In the genomic region with DNA sequence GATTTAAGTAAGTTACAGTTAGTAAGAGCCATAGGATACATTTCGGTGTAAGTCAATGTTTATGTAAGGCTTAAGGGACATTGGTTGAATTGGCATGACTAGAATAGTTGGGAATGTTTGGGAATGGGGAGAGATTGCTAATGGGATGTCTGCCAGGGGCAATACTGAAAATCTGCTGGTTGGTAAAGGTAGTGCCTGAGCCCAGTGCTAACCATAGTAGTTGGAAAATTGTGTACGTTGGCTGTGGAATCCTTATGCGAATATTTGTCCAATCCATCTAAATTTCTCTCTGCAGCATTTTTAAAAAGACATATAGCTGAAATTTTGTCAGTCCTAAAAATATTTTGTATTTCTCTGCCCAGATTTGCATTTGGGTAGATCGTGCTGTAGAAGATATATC, we compare ENCODE assay signal across 11 cellular contexts. TPM values are rescaled to one million over a fixed set of nuclear protein-coding genes. Genes with fewer than 3 reads are reported as not detected.
DNase-seq lines count a peak whose midpoint lies in the region; ATAC-seq and TF ChIP-seq lines count a peak whose summit lies in the region.
"Not testable (repeated sequence)": the region's sequence is repeated elsewhere in the genome, so short reads cannot be mapped to it uniquely, and the experiment has no call there.
"Had no signal": no experiment of that assay in that cellular context is flagged by ENCODE, and none has a peak within 500 bp of the region (broad histone marks: within the 10 kb centered on the region; RNA-seq: fewer than 3 reads in every experiment).

No MANE protein-coding gene starts in this region.

- H4K8ac ChIP-seq in IMR-90 (ENCODE audit: low read depth in 2 of 2, low read length in 2 of 2); trophoblast cell (ENCODE audit: low read depth, low read length): not testable (repeated sequence)

- ATAC-seq in IMR-90 (ENCODE audit: low read depth); T-cell (replicated peaks in 1 of 4); activated naive CD8-positive, alpha-beta T cell treated with anti-CD3 and anti-CD28 coated beads, Interleukin-2, amount 50 U/mL, for 24 hours: not testable (repeated sequence)

- not testable (repeated sequence) for H3K9ac ChIP-seq in IMR-90 (ENCODE audit: low read depth, low read length); trophoblast cell (ENCODE audit: low read length)

- not testable (repeated sequence) for TF ChIP-seq CTCF in IMR-90 (conservative IDR thresholded peaks at IDR 0.05; ENCODE audit: low read depth, low read length); epithelial cell of esophagus (IDR thresholded peaks at IDR 0.05; ENCODE audit: insufficient read depth, low read depth, low read length, missing control alignments)

- H3K4me1 ChIP-seq in IMR-90 (ENCODE audit: control insufficient read depth, insufficient read depth, low read length); trophoblast cell (ENCODE audit: control insufficient read depth in 1 of 2, insufficient read depth in 2 of 2, low read length in 2 of 2): not testable (repeated sequence)

- POLR2A ChIA-PET in IMR-90 (lab: Charles Lee; ENCODE audit: unreplicated experiment); T-cell (lab: Charles Lee): not testable (repeated sequence)

- not testable (repeated sequence) for H3K9me3 Mint-ChIP-seq in T-cell; activated naive CD4-positive, alpha-beta T cell treated with anti-CD3 and anti-CD28 coated beads for 36 hours; activated naive CD8-positive, alpha-beta T cell treated with anti-CD3 and anti-CD28 coated beads, Interleukin-2, amount 50 U/mL, for 24 hours

- not testable (repeated sequence) for H4K12ac ChIP-seq in trophoblast cell (ENCODE audit: low read depth, low read length)

- not testable (repeated sequence) for H3K36me3 Mint-ChIP-seq in T-cell; activated naive CD4-positive, alpha-beta T cell treated with anti-CD3 and anti-CD28 coated beads for 36 hours (ENCODE audit: low read depth); activated naive CD8-positive, alpha-beta T cell treated with anti-CD3 and anti-CD28 coated beads, Interleukin-2, amount 50 U/mL, for 24 hours (ENCODE audit: low read depth)

- TF ChIP-seq RAD21 in IMR-90 (IDR thresholded peaks at IDR 0.05; ENCODE audit: low read length): not testable (repeated sequence)

- not testable (repeated sequence) for H2BK12ac ChIP-seq in trophoblast cell (ENCODE audit: low read length)

- not testable (repeated sequence) for H3K4ac ChIP-seq in IMR-90 (ENCODE audit: low read depth, low read length); trophoblast cell (ENCODE audit: low read depth, low read length)

- H2BK20ac ChIP-seq in IMR-90 (ENCODE audit: low read depth, low read length): not testable (repeated sequence)

- not testable (repeated sequence) for H3K9me1 ChIP-seq in IMR-90 (ENCODE audit: insufficient read depth, low read length)

- dilution Hi-C loops in IMR-90 (cut with HindIII; ENCODE audit: low sequenced_read_pairs, unreplicated experiment): not testable (repeated sequence)

- H3K18ac ChIP-seq in IMR-90 (ENCODE audit: low read depth, low read length); trophoblast cell (ENCODE audit: low read length): not testable (repeated sequence)

- H4K5ac ChIP-seq in IMR-90 (ENCODE audit: low read depth, low read length): not testable (repeated sequence)

- H3K79me1 ChIP-seq in IMR-90 (ENCODE audit: low read depth in 1 of 2, low read length in 2 of 2); trophoblast cell (ENCODE audit: low read length): not testable (repeated sequence)

- not testable (repeated sequence) for H3K4me3 ChIP-seq in IMR-90 (ENCODE audit: insufficient read depth, low read depth, low read length); epithelial cell of esophagus (ENCODE audit: low read length); trophoblast cell (ENCODE audit: low read depth, low read length)

- H2BK5ac ChIP-seq in IMR-90 (ENCODE audit: low read depth, low read length, poor library complexity, severe bottlenecking); trophoblast cell (ENCODE audit: low read depth, low read length, poor library complexity): not testable (repeated sequence)

- not testable (repeated sequence) for H2AK5ac ChIP-seq in IMR-90 (ENCODE audit: low read depth, low read length); trophoblast cell (ENCODE audit: low read length)

- TF ChIP-seq POLR2A in IMR-90 (IDR thresholded peaks at IDR 0.05; ENCODE audit: low read depth, low read length): not testable (repeated sequence)

- not testable (repeated sequence) for H3K27me3 ChIP-seq in IMR-90 (ENCODE audit: control insufficient read depth, insufficient read depth, low read length); trophoblast cell (ENCODE audit: insufficient read depth, low read length)

- H2AFZ ChIP-seq in IMR-90 (replicated peaks; ENCODE audit: low read length, poor library complexity); trophoblast cell (ENCODE audit: insufficient read depth, low read length, poor library complexity): not testable (repeated sequence)

- H3K4me3 Mint-ChIP-seq in T-cell: peak overlapping the region in 1 of 3 donors; percentile 39
- peak overlapping the region; percentile 17 for H3K4me3 Mint-ChIP-seq in activated naive CD4-positive, alpha-beta T cell treated with anti-CD3 and anti-CD28 coated beads for 36 hours
- not testable (repeated sequence) for H3K4me3 Mint-ChIP-seq in activated naive CD8-positive, alpha-beta T cell treated with anti-CD3 and anti-CD28 coated beads, Interleukin-2, amount 50 U/mL, for 24 hours

- CTCF ChIA-PET in IMR-90 (lab: Yijun Ruan, JAX); T-cell (lab: Charles Lee); activated naive CD4-positive, alpha-beta T cell treated with anti-CD3 and anti-CD28 coated beads for 36 hours (lab: Charles Lee): not testable (repeated sequence)

- H3K27ac Mint-ChIP-seq in T-cell: peak overlapping the region; percentile 69 to 82
- H3K27ac Mint-ChIP-seq in activated naive CD4-positive, alpha-beta T cell treated with anti-CD3 and anti-CD28 coated beads for 36 hours: peak overlapping the region; percentile 76
- peak overlapping the region; percentile 67 for H3K27ac Mint-ChIP-seq in activated naive CD8-positive, alpha-beta T cell treated with anti-CD3 and anti-CD28 coated beads, Interleukin-2, amount 50 U/mL, for 24 hours

- peaks cover 7 to 22% (median 12%) of the 10 kb centered on the region in 3 donors for H3K4me1 Mint-ChIP-seq in T-cell
- not testable (repeated sequence) for H3K4me1 Mint-ChIP-seq in activated naive CD4-positive, alpha-beta T cell treated with anti-CD3 and anti-CD28 coated beads for 36 hours (ENCODE audit: low read depth)
- H3K4me1 Mint-ChIP-seq in activated naive CD8-positive, alpha-beta T cell treated with anti-CD3 and anti-CD28 coated beads, Interleukin-2, amount 50 U/mL, for 24 hours: peaks cover 15% of the 10 kb centered on the region

- WGBS in IMR-90 (ENCODE audit: extremely low coverage in 2 of 2, insufficient read length in 1 of 2), 2 experiments: no CpG with 5 or more reads among the region's 4 CpGs
- no CpG with 5 or more reads among the region's 4 CpGs for WGBS in trophoblast cell (ENCODE audit: extremely low coverage, insufficient coverage, insufficient read length)

- in situ Hi-C loops in IMR-90 (cut with MboI; ENCODE audit: low sequenced_read_pairs): not testable (repeated sequence)

- not testable (repeated sequence) for H2BK15ac ChIP-seq in IMR-90 (ENCODE audit: low read depth, low read length)

- not testable (repeated sequence) for H2AK9ac ChIP-seq in IMR-90 (replicated peaks; ENCODE audit: low read depth, low read length, poor library complexity)

- H3K27ac ChIP-seq in IMR-90 (ENCODE audit: insufficient read depth, low read length); trophoblast cell (ENCODE audit: low read depth, low read length): not testable (repeated sequence)

- H3K9me3 ChIP-seq in IMR-90 (ENCODE audit: control insufficient read depth, insufficient read depth, low read length); trophoblast cell (ENCODE audit: insufficient read depth, low read depth, low read length): not testable (repeated sequence)

- H3K23ac ChIP-seq in IMR-90 (ENCODE audit: low read depth, low read length); trophoblast cell (ENCODE audit: low read length): not testable (repeated sequence)

- H3K36me3 ChIP-seq in IMR-90 (ENCODE audit: control insufficient read depth, insufficient read depth, low read length); trophoblast cell (ENCODE audit: control insufficient read depth in 1 of 2, insufficient read depth in 2 of 2, low read length in 2 of 2): not testable (repeated sequence)

- not testable (repeated sequence) for H4K20me1 ChIP-seq in IMR-90 (ENCODE audit: insufficient read depth, low read length)

- not testable (repeated sequence) for H4K91ac ChIP-seq in IMR-90 (ENCODE audit: insufficient read depth, low read depth, low read length); trophoblast cell (ENCODE audit: low read depth, low read length)

- H2BK120ac ChIP-seq in IMR-90 (ENCODE audit: low read depth, low read length); trophoblast cell (ENCODE audit: insufficient read depth, low read length, poor library complexity): not testable (repeated sequence)

- H3K56ac ChIP-seq in IMR-90 (ENCODE audit: extremely low read depth, insufficient read depth, low read length): not testable (repeated sequence)

- not testable (repeated sequence) for H3K4me2 ChIP-seq in IMR-90 (ENCODE audit: low read depth, low read length); trophoblast cell (ENCODE audit: low read length)

- H3K27me3 Mint-ChIP-seq in T-cell; activated naive CD4-positive, alpha-beta T cell treated with anti-CD3 and anti-CD28 coated beads for 36 hours (ENCODE audit: low read depth); activated naive CD8-positive, alpha-beta T cell treated with anti-CD3 and anti-CD28 coated beads, Interleukin-2, amount 50 U/mL, for 24 hours: not testable (repeated sequence)

- intact Hi-C loops in IMR-90 (cut with micrococcal nuclease); activated naive CD4-positive, alpha-beta T cell treated with anti-CD3 and anti-CD28 coated beads for 36 hours (cut with micrococcal nuclease): not testable (repeated sequence)

- H3K79me2 ChIP-seq in trophoblast cell (ENCODE audit: control insufficient read depth, insufficient read depth, low read length, poor library complexity): not testable (repeated sequence)

- peak; percentile 1 for DNase-seq in A172 (ENCODE audit: low spot score)
- DNase-seq in IMR-90: peak; percentile 6
- DNase-seq in T-cell; activated naive CD4-positive, alpha-beta T cell treated with anti-CD3 and anti-CD28 coated beads for 36 hours; activated naive CD8-positive, alpha-beta T cell treated with anti-CD3 and anti-CD28 coated beads, Interleukin-2, amount 50 U/mL, for 24 hours: not testable (repeated sequence)
- peak; percentile 0 for DNase-seq in epithelial cell of esophagus (ENCODE audit: low read depth)
- peak; percentile 1 for DNase-seq in islet precursor cell
- DNase-seq in trophoblast cell: peak; percentile 16 to 52

- BruUV-seq in IMR-90 (replicated peaks; lab: Mats Ljungman, UMichigan): not testable (repeated sequence)

- H3K14ac ChIP-seq in IMR-90 (replicated peaks; ENCODE audit: low read depth, low read length); trophoblast cell (ENCODE audit: low read length): not testable (repeated sequence)

RNA-seq across cellular contexts. Expression of gene PPIAL4C, which starts 30.3 kb away (rescaled TPM):
- not detected in 2 replicates for total RNA-seq in A172 (2014; rRNA removed; shearing (Covaris generic))
- total RNA-seq in IMR-90 (2012; rRNA removed) (not detected in 2 replicates), T-cell (1 to 10 TPM in 3 of 5 donors, not detected in 2; 1.0 to 4.0 (median 1.4) TPM)
- not detected in 2 replicates for polyA plus RNA-seq in IMR-90 (2012; rRNA removed)
- polyA plus RNA-seq in IMR-90 (2012; cell fraction: cytosol; rRNA removed): not detected in 2 replicates
- not detected in 2 replicates for polyA plus RNA-seq in IMR-90 (2012; cell fraction: nucleus; rRNA removed; ENCODE audit: low replicate concordance)
- total RNA-seq in activated naive CD4-positive, alpha-beta T cell treated with anti-CD3 and anti-CD28 coated beads for 36 hours: under 1 TPM; 0.41 to 0.57 TPM
- not detected in 2 replicates for polyA plus RNA-seq in trophoblast cell (2013)
- total RNA-seq: Caco-2 had no signal
- polyA plus RNA-seq: A549, CD14-positive monocyte had no signal
